25 cellular contexts compared by ENCODE assay signal in the genomic region with DNA sequence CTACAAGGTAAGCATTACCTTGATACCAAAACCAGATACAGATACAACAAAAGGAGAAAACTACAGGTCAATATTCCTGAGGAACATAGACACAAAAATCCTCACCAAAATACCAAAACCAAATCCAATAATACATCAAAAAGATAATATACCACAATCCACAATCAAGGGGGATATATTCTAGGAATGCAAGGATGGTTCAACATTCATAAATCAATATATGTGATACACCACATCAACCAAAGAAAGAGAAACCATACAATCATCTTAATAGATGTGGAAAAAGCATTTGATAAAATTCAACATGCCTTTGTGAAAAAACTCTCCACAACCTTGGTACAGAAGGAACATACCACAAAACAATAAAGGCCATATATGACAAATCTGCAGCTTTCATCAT. TPM values are rescaled to one million over a fixed set of nuclear protein-coding genes. Genes with fewer than 3 reads are reported as not detected.
"Had no signal": no experiment of that assay in that cellular context is flagged by ENCODE, and none has a peak within 500 bp of the region (broad histone marks: within the 10 kb centered on the region; RNA-seq: fewer than 3 reads in every experiment).

No MANE protein-coding gene starts in this region.

- H3K27me3 ChIP-seq: dorsolateral prefrontal cortex, esophagus muscularis mucosa, foreskin keratinocyte, gastroesophageal sphincter, heart left ventricle, hepatocyte, left lung had no signal

- H3K27ac ChIP-seq: coronary artery, dorsolateral prefrontal cortex, esophagus muscularis mucosa, foreskin keratinocyte, gastroesophageal sphincter, heart left ventricle, hepatocyte, left lung, lower lobe of right lung had no signal

- FAIRE-seq: endothelial cell of umbilical vein, frontal cortex had no signal

- H3K4me1 ChIP-seq: esophagus muscularis mucosa, foreskin keratinocyte, gastroesophageal sphincter, heart left ventricle, left lung, lower lobe of right lung had no signal

- H3K36me3 ChIP-seq: esophagus muscularis mucosa, gastroesophageal sphincter, heart left ventricle, left lung, lower lobe of right lung had no signal

- ATAC-seq: foreskin keratinocyte; gastroesophageal sphincter; heart left ventricle; left cardiac atrium; left lung; left ventricle myocardium superior; lower lobe of right lung; mucosa of descending colon; naive thymus-derived CD8-positive, alpha-beta T cell had no signal

- H3K4me3 ChIP-seq: coronary artery, dorsolateral prefrontal cortex, esophagus muscularis mucosa, gastroesophageal sphincter, heart left ventricle, hepatocyte, left lung, lower lobe of right lung, mucosa of descending colon had no signal

- H3K79me2 ChIP-seq: hepatocyte had no signal

- H3K4me2 ChIP-seq: hepatocyte had no signal

- DNase-seq: dermis blood vessel endothelial cell; dorsolateral prefrontal cortex; effector CD4-positive, alpha-beta T cell; effector memory CD4-positive, alpha-beta T cell; foreskin keratinocyte; heart left ventricle; hypothalamus; immature natural killer cell; islet precursor cell; kidney; kidney glomerular epithelial cell; left cardiac atrium; left lung; left ventricle myocardium superior; lower lobe of right lung; mesenchymal stem cell; mucosa of descending colon; naive B cell; naive thymus-derived CD8-positive, alpha-beta T cell had no signal

- H2AFZ ChIP-seq: hepatocyte had no signal

RNA-seq across cellular contexts. Expression of a gene that starts 28.4 kb away (rescaled TPM):
- total RNA-seq: naive thymus-derived CD8-positive, alpha-beta T cell had no signal
- polyA plus RNA-seq: naive thymus-derived CD8-positive, alpha-beta T cell had no signal
